Comparison of ENCODE assay signal across 24 cellular contexts in genomic region chr3:42148086-42148842, GRCh38. TPM values are rescaled to one million over a fixed set of nuclear protein-coding genes. Genes with fewer than 3 reads are reported as not detected.
A peak's percentile ranks its signal among the peaks of the same experiment; 100 is the strongest.
DNase-seq lines count a peak whose midpoint lies in the region; ATAC-seq, FAIRE-seq and TF ChIP-seq lines count a peak whose summit lies in the region.
"Had no signal": no experiment of that assay in that cellular context is flagged by ENCODE, and none has a peak within 500 bp of the region (broad histone marks: within the 10 kb centered on the region; RNA-seq: fewer than 3 reads in every experiment).

No MANE protein-coding gene starts in this region.

- 65% methylated on average over 5 of the region's 5 CpGs for WGBS in SK-N-SH (ENCODE audit: low lambda C conversion rate)
- WGBS in HepG2 (ENCODE audit: low lambda C conversion rate) = 94% methylated on average over 5 of the region's 5 CpGs

- TF ChIP-seq POLR2A in HepG2 (IDR thresholded peaks at IDR 0.05; ENCODE audit: insufficient read depth in 1 of 2, low read depth in 2 of 2, low read length in 2 of 2) = no peak

- H3K27ac ChIP-seq in SK-N-SH (ENCODE audit: low read depth in 2 of 2, low read length in 1 of 2) (peak overlapping the region in 1 of 2 experiments; percentile 85; a peak in 2 of 4 replicates), HepG2 (ENCODE audit: extremely low read length, insufficient read depth, low read length) (no peak overlapping the region)
- H3K27ac ChIP-seq: ascending aorta, esophagus squamous epithelium, KMS-11, left lung, neural progenitor cell, psoas muscle, upper lobe of left lung, WERI-Rb-1 had no signal

- ATAC-seq in SK-N-SH treated with all-trans-retinoic acid at 6 μM for 48 hours (no peak), activated B cell treated with CpG ODN at 0.5 μM for 24 hours (ENCODE audit: low read depth) (peak; percentile 37), left colon (peak; percentile 33), GM21515 (IDR thresholded peaks at IDR 0.05; ENCODE audit: unreplicated experiment) (no peak), HepG2 (no peak)

- in situ Hi-C loops in HepG2 (cut with HindIII; ENCODE audit: extremely low pct_ligation_motif_present, low pct_unique_long_range_greater_than_20kb) = no loop called here

- POLR2A ChIA-PET in SK-N-SH (lab: Yijun Ruan, JAX) (interaction anchor here (0.6 kb wide), 1 partner anchor 12 kb away, joined by 3 read pairs; no protein-coding TSS in a partner anchor), activated B cell treated with CpG ODN at 0.5 μM for 24 hours (lab: Charles Lee) (no interaction called here), HepG2 (lab: Yijun Ruan, JAX) (no interaction called here)

- H3K4me2 ChIP-seq in SK-N-SH (peak overlapping the region; percentile 59), HepG2 (ENCODE audit: low read depth, low read length) (no peak overlapping the region)
- H3K4me2 ChIP-seq: GM23338, KMS-11 had no signal

- CTCF ChIA-PET in SK-N-SH (lab: Yijun Ruan, JAX) (interaction anchor here (1.0 kb wide), 1 partner anchor 49 kb away, joined by 3 read pairs; no protein-coding TSS in a partner anchor), activated B cell treated with CpG ODN at 0.5 μM for 24 hours (lab: Charles Lee) (no interaction called here), HepG2 (lab: Yijun Ruan, JAX; ENCODE audit: low intra/inter-chr PET ratio, low total read pairs) (no interaction called here)

- no peaks in the 10 kb centered on the region for H3K9me3 ChIP-seq in SK-N-SH
- H3K9me3 ChIP-seq in HepG2 (ENCODE audit: low read length) = no peaks in the 10 kb centered on the region
- H3K9me3 ChIP-seq: ascending aorta, esophagus squamous epithelium, left lung, psoas muscle, upper lobe of left lung had no signal

- H3K9me3 Mint-ChIP-seq in activated B cell treated with CpG ODN at 0.5 μM for 24 hours (no peaks in the 10 kb centered on the region), type B pancreatic cell (no peaks in the 10 kb centered on the region)
- H3K9me3 Mint-ChIP-seq: GM23338; mesothelial cell of epicardium; neural progenitor cell; T-helper 2 cell treated with Interferon-gamma antibody and Interleukin-4, amounts not matched to agents 5 μg/mL and 100 μg/mL, for 36 hours had no signal

- peak overlapping the region; percentile 57 for H3K27ac Mint-ChIP-seq in activated B cell treated with CpG ODN at 0.5 μM for 24 hours
- no peak overlapping the region for H3K27ac Mint-ChIP-seq in type B pancreatic cell
- H3K27ac Mint-ChIP-seq: GM23338; mesothelial cell of epicardium; neural progenitor cell; T-helper 2 cell treated with Interferon-gamma antibody and Interleukin-4, amounts not matched to agents 5 μg/mL and 100 μg/mL, for 36 hours had no signal

- H3K79me2 ChIP-seq in SK-N-SH (ENCODE audit: insufficient read depth) (no peaks in the 10 kb centered on the region), HepG2 (ENCODE audit: insufficient read depth, low read length) (no peaks in the 10 kb centered on the region)

- TF ChIP-seq EP300 in SK-N-SH (IDR thresholded peaks at IDR 0.05; ENCODE audit: borderline replicate concordance in 1 of 2, low read depth in 1 of 2, low read length in 1 of 2) (no peak), HepG2 (IDR thresholded peaks at IDR 0.05; ENCODE audit: low read depth in 2 of 2, low read length in 2 of 2) (no peak), HepG2 (CRISPR knock-in tag; IDR thresholded peaks at IDR 0.05; ENCODE audit: borderline replicate concordance) (no peak)

- H3K4me3 Mint-ChIP-seq in activated B cell treated with CpG ODN at 0.5 μM for 24 hours = no peak overlapping the region
- H3K4me3 Mint-ChIP-seq in type B pancreatic cell = no peak overlapping the region
- H3K4me3 Mint-ChIP-seq: GM23338; mesothelial cell of epicardium; T-helper 2 cell treated with Interferon-gamma antibody and Interleukin-4, amounts not matched to agents 5 μg/mL and 100 μg/mL, for 36 hours had no signal

- intact Hi-C loops in activated B cell treated with CpG ODN at 0.5 μM for 24 hours (cut with micrococcal nuclease) = no loop called here
- intact Hi-C loops in left colon (cut with DNase I, micrococcal nuclease) = no loop called here
- intact Hi-C loops in HepG2 (cut with micrococcal nuclease; ENCODE audit: unreplicated experiment) = no loop called here

- H3K9ac ChIP-seq in SK-N-SH = no peak overlapping the region
- no peak overlapping the region for H3K9ac ChIP-seq in HepG2 (ENCODE audit: insufficient read depth, low read depth, low read length)
- H3K9ac ChIP-seq: KMS-11, neural progenitor cell had no signal

- H2AFZ ChIP-seq in SK-N-SH (ENCODE audit: low read depth) = no peak overlapping the region
- H2AFZ ChIP-seq in HepG2 (ENCODE audit: low read length) = no peak overlapping the region
- H2AFZ ChIP-seq: GM23338, neural progenitor cell had no signal

- H3K36me3 Mint-ChIP-seq in activated B cell treated with CpG ODN at 0.5 μM for 24 hours (ENCODE audit: low read depth) (peaks cover 23% of the 10 kb centered on the region), type B pancreatic cell (no peaks in the 10 kb centered on the region)
- H3K36me3 Mint-ChIP-seq: neural progenitor cell had no signal

- H3K36me3 ChIP-seq in SK-N-SH (replicated peaks in 1 of 2; ENCODE audit: control insufficient read depth in 1 of 2, insufficient read depth in 2 of 2, low read length in 1 of 2) (no peaks in the 10 kb centered on the region), HepG2 (replicated peaks in 1 of 2; ENCODE audit: control insufficient read depth in 1 of 2, insufficient read depth in 2 of 2, low read length in 2 of 2) (no peaks in the 10 kb centered on the region; a peak in 1 of 5 replicates)
- H3K36me3 ChIP-seq: ascending aorta, esophagus squamous epithelium, left lung, neural progenitor cell, upper lobe of left lung, WERI-Rb-1 had no signal

- no peak for FAIRE-seq in HepG2 (lab: Jason Lieb, UNC)

- H3K27me3 Mint-ChIP-seq in activated B cell treated with CpG ODN at 0.5 μM for 24 hours (no peaks in the 10 kb centered on the region), type B pancreatic cell (no peaks in the 10 kb centered on the region)

- DNase-seq in SK-N-SH = no peak
- no peak for DNase-seq in activated B cell treated with CpG ODN at 0.5 μM for 24 hours
- DNase-seq in left colon = no peak
- DNase-seq in type B pancreatic cell (ENCODE audit: extremely low spot score, unreplicated experiment) = peak; percentile 10
- DNase-seq in foreskin fibroblast = no peak
- no peak for DNase-seq in HepG2 (ENCODE audit: low spot score)
- DNase-seq: activated T-cell treated with anti-CD3 and anti-CD28 coated beads for 4 hours; esophagus squamous epithelium; NCI-H187 treated with DMSO at 0.1 percent for 48 hours; NCI-H345; stimulated activated CD4-positive, alpha-beta T cell treated with anti-CD3 and anti-CD28 coated beads, Interleukin-1b, Interleukin-23, amount 100 ng/mL, for 48 hours; stimulated activated naive CD4-positive, alpha-beta T cell; WERI-Rb-1 had no signal

- no peak for TF ChIP-seq CTCF in SK-N-SH (IDR thresholded peaks at IDR 0.05)
- no peak for TF ChIP-seq CTCF in activated B cell treated with CpG ODN at 0.5 μM for 24 hours (IDR thresholded peaks at IDR 0.05)
- no peak for TF ChIP-seq CTCF in type B pancreatic cell (conservative IDR thresholded peaks at IDR 0.05)
- no peak for TF ChIP-seq CTCF in foreskin fibroblast (IDR thresholded peaks at IDR 0.05; ENCODE audit: low read depth, low read length)
- no peak for TF ChIP-seq CTCF in HepG2 (CRISPR knock-in tag; IDR thresholded peaks at IDR 0.05)

- peaks cover 13% of the 10 kb centered on the region for H4K20me1 ChIP-seq in SK-N-SH (ENCODE audit: insufficient read depth)
- no peaks in the 10 kb centered on the region for H4K20me1 ChIP-seq in HepG2 (ENCODE audit: insufficient read depth, low read length)

- H3K27me3 ChIP-seq in SK-N-SH (ENCODE audit: insufficient read depth) = no peaks in the 10 kb centered on the region
- no peaks in the 10 kb centered on the region for H3K27me3 ChIP-seq in HepG2 (ENCODE audit: control insufficient read depth in 1 of 2, insufficient read depth in 2 of 2, low read length in 2 of 2)
- H3K27me3 ChIP-seq: ascending aorta, esophagus squamous epithelium, left lung, neural progenitor cell, upper lobe of left lung had no signal

- peaks cover 0 to 41% of the 10 kb centered on the region in 2 experiments; a peak in 2 of 4 replicates for H3K4me1 ChIP-seq in SK-N-SH (ENCODE audit: control insufficient read depth in 1 of 2, insufficient read depth in 2 of 2, low read depth in 1 of 2, low read length in 1 of 2)
- peaks cover 20% of the 10 kb centered on the region for H3K4me1 ChIP-seq in HepG2 (ENCODE audit: insufficient read depth, low read length)
- H3K4me1 ChIP-seq: ascending aorta had no signal

- no peaks in the 10 kb centered on the region for H3K9me2 ChIP-seq in SK-N-SH

- peaks cover 4% of the 10 kb centered on the region for H3F3A ChIP-seq in SK-N-SH (replicated peaks; ENCODE audit: insufficient read depth)

- no TSS peak for BruUV-seq in HepG2 (replicated peaks; lab: Mats Ljungman, UMichigan)

- TF ChIP-seq RAD21 in SK-N-SH (IDR thresholded peaks at IDR 0.05; ENCODE audit: low read length) = no peak
- no peak for TF ChIP-seq RAD21 in HepG2 (CRISPR knock-in tag; IDR thresholded peaks at IDR 0.05)

- peak overlapping the region in 1 of 2 experiments; percentile 40; a peak in 1 of 4 replicates for H3K4me3 ChIP-seq in SK-N-SH (ENCODE audit: low read depth in 2 of 2, low read length in 1 of 2)
- H3K4me3 ChIP-seq in foreskin fibroblast (ENCODE audit: low read depth in 1 of 2, low read length in 2 of 2) = no peak overlapping the region
- H3K4me3 ChIP-seq in HepG2 (replicated peaks in 1 of 3; ENCODE audit: insufficient read depth in 1 of 3, low read depth in 2 of 3, low read length in 3 of 3) = no peak overlapping the region
- H3K4me3 ChIP-seq: ascending aorta, GM23338, left lung, neural progenitor cell, psoas muscle, upper lobe of left lung had no signal

- peaks cover 65% of the 10 kb centered on the region for H3K4me1 Mint-ChIP-seq in activated B cell treated with CpG ODN at 0.5 μM for 24 hours
- H3K4me1 Mint-ChIP-seq in type B pancreatic cell (ENCODE audit: unreplicated experiment) = peaks cover 33% of the 10 kb centered on the region

RNA-seq across cellular contexts. Expression of gene TRAK1, which starts 57.1 kb away (rescaled TPM):
- 11.5 and 12.5 TPM in 2 replicates for polyA plus RNA-seq in SK-N-SH (2012; rRNA removed)
- 10.7 and 13.8 TPM in 2 replicates for polyA plus RNA-seq in SK-N-SH (2012; cell fraction: cytosol; rRNA removed)
- polyA plus RNA-seq in SK-N-SH (2012; cell fraction: nucleus; rRNA removed) = 12.5 and 13.9 TPM in 2 replicates
- total RNA-seq in activated B cell treated with CpG ODN at 0.5 μM for 24 hours = 54.5 and 58.4 TPM in 2 replicates
- 10 to 100 TPM; 81.2 to 91.6 TPM for total RNA-seq in left colon
- total RNA-seq in type B pancreatic cell (ENCODE audit: low replicate concordance) = 49.2 and 54.7 TPM in 2 replicates
- total RNA-seq in HepG2 (2016; rRNA removed; fragmentation: Illumina TruSeq; extraction: Trizol) = 20.5 and 22.8 TPM in 2 replicates
- 7.0 and 7.4 TPM in 2 replicates for total RNA-seq in HepG2 (2016; cell fraction: cytosol; rRNA removed; fragmentation: Illumina TruSeq; extraction: Trizol; ENCODE audit: low read depth)
- total RNA-seq in HepG2 (2016; cell fraction: insoluble cytoplasmic fraction; rRNA removed; fragmentation: Illumina TruSeq; extraction: Trizol) = 18.0 and 21.4 TPM in 2 replicates
- total RNA-seq in HepG2 (2016; cell fraction: membrane; rRNA removed; fragmentation: Illumina TruSeq; extraction: Trizol) = 20.7 and 21.5 TPM in 2 replicates
- 26.3 and 30.0 TPM in 2 replicates for total RNA-seq in HepG2 (2016; cell fraction: nucleus; rRNA removed; fragmentation: Illumina TruSeq; extraction: Trizol)
- 40.8 and 46.6 TPM in 2 replicates for polyA plus RNA-seq in HepG2 (2011; rRNA removed)
- 29.8 and 35.8 TPM in 2 replicates for polyA plus RNA-seq in HepG2 (2011; cell fraction: cytosol; rRNA removed)
- 63.9 and 75.8 TPM in 2 replicates for polyA plus RNA-seq in HepG2 (2011; cell fraction: nucleus; rRNA removed)
- polyA plus RNA-seq in HepG2 (2012) = 21.6 and 24.2 TPM in 2 replicates
- polyA plus RNA-seq in HepG2 (2016; cell fraction: cytosol; fragmentation: Illumina TruSeq; extraction: Trizol; ENCODE audit: low read depth) = 3.6 and 5.4 TPM in 2 replicates
- polyA plus RNA-seq in HepG2 (2016; cell fraction: insoluble cytoplasmic fraction; fragmentation: Illumina TruSeq; extraction: Trizol; ENCODE audit: low read depth) = 16.6 and 20.2 TPM in 2 replicates
- 11.6 and 12.7 TPM in 2 replicates for polyA plus RNA-seq in HepG2 (2016; cell fraction: membrane; fragmentation: Illumina TruSeq; extraction: Trizol; ENCODE audit: low read depth)
- polyA plus RNA-seq in HepG2 (2016; cell fraction: nucleus; fragmentation: Illumina TruSeq; extraction: Trizol; ENCODE audit: insufficient read depth, low read depth) = 39.7 and 45.7 TPM in 2 replicates
- polyA minus RNA-seq in HepG2 (2011; rRNA and poly(A)+ RNA removed; ENCODE audit: low replicate concordance) = 22.1 and 65.6 TPM in 2 replicates
- 39.4 and 40.2 TPM in 2 replicates for polyA minus RNA-seq in HepG2 (2011; cell fraction: cytosol; rRNA and poly(A)+ RNA removed)
- polyA minus RNA-seq in HepG2 (2011; cell fraction: nucleus; rRNA and poly(A)+ RNA removed) = 71.6 and 79.1 TPM in 2 replicates

Comparison
In these comparisons a context has a peak if more than half of its experiments do, and no peak if none do; other contexts are left out.
1. ATAC-seq: peak in activated B cell treated with CpG ODN at 0.5 μM for 24 hours (single experiment) and left colon (single experiment); none in SK-N-SH treated with all-trans-retinoic acid at 6 μM for 48 hours (single experiment), GM21515 (single experiment) and HepG2 (single experiment).